Comparison of ENCODE assay signal across 9 cellular contexts in the genomic region with DNA sequence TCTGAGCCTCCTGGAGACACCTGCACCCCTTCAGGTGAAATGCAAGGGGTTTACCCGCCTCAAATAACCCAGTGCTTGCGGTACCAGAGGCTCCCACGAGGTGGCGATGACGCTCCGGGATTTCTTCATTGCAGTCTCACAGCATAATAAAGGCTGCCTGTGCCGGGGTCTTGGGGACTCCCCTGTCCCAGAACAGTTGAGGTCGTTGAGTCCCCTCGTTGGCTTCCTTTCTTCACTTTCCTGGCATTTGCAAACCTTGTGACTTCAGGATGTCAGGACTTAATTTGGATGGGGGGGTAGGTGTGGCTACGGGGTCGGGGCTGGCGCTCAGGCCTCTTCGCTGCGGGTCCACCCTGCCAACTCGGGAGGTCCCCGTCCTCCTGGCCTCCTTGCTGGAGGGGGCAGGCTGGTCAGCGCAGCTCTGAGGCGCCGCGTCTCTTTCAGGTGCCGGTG. TPM values are rescaled to one million over a fixed set of nuclear protein-coding genes. Genes with fewer than 3 reads are reported as not detected.
DNase-seq lines count a peak whose midpoint lies in the region; ATAC-seq lines count a peak whose summit lies in the region.
"Had no signal": no experiment of that assay in that cellular context is flagged by ENCODE, and none has a peak within 500 bp of the region (broad histone marks: within the 10 kb centered on the region; RNA-seq: fewer than 3 reads in every experiment).

No MANE protein-coding gene starts in this region.

- H2BK120ac ChIP-seq in trophoblast cell (ENCODE audit: insufficient read depth, low read length, poor library complexity): no peak overlapping the region

- no peaks in the 10 kb centered on the region for H3K9me3 ChIP-seq in CD8-positive, alpha-beta memory T cell (ENCODE audit: low read length)
- H3K9me3 ChIP-seq in trophoblast cell (ENCODE audit: insufficient read depth, low read depth, low read length): no peaks in the 10 kb centered on the region

- no peak overlapping the region for H3K9ac ChIP-seq in trophoblast cell (ENCODE audit: low read length)

- H4K91ac ChIP-seq in trophoblast cell (ENCODE audit: low read depth, low read length): no peak overlapping the region

- H2AFZ ChIP-seq in trophoblast cell (ENCODE audit: insufficient read depth, low read length, poor library complexity): no peak overlapping the region

- POLR2A ChIA-PET in CD8-positive, alpha-beta memory T cell (lab: Charles Lee): no interaction called here

- peaks cover 4 to 22% (median 7%) of the 10 kb centered on the region in 3 donors for H3K4me1 Mint-ChIP-seq in CD8-positive, alpha-beta memory T cell

- H3K4ac ChIP-seq in trophoblast cell (ENCODE audit: low read depth, low read length): no peak overlapping the region

- no peak overlapping the region for H2BK5ac ChIP-seq in trophoblast cell (ENCODE audit: low read depth, low read length, poor library complexity)

- no peak overlapping the region for H3K4me2 ChIP-seq in trophoblast cell (ENCODE audit: low read length)

- H3K27me3 Mint-ChIP-seq in CD8-positive, alpha-beta memory T cell: peaks cover 7 to 13% of the 10 kb centered on the region in 2 donors

- H4K8ac ChIP-seq in trophoblast cell (ENCODE audit: low read depth, low read length): no peak overlapping the region

- no peak overlapping the region for H4K12ac ChIP-seq in trophoblast cell (ENCODE audit: low read depth, low read length)

- WGBS in trophoblast cell (ENCODE audit: extremely low coverage, insufficient coverage, insufficient read length): no CpG with 5 or more reads among the region's 21 CpGs

- CTCF ChIA-PET in CD8-positive, alpha-beta memory T cell (lab: Charles Lee): interaction anchor here (0.6 to 7.2 kb wide), 18 partner anchors 7 to 161 kb away, joined by 3 to 266 read pairs (median 7); a partner anchor contains a TSS

- peak overlapping the region in 3 of 8 donors; percentile 17 to 83 (median 29) for H3K27ac Mint-ChIP-seq in CD8-positive, alpha-beta memory T cell

- no peak overlapping the region for H3K18ac ChIP-seq in trophoblast cell (ENCODE audit: low read length)

- H2AK5ac ChIP-seq in trophoblast cell (ENCODE audit: low read length): no peak overlapping the region

- no peaks in the 10 kb centered on the region for H3K79me2 ChIP-seq in trophoblast cell (ENCODE audit: control insufficient read depth, insufficient read depth, low read length, poor library complexity)

- H3K4me3 ChIP-seq in CD8-positive, alpha-beta memory T cell (ENCODE audit: low read length): no peak overlapping the region
- H3K4me3 ChIP-seq in trophoblast cell (ENCODE audit: low read depth, low read length): no peak overlapping the region

- H3K9me3 Mint-ChIP-seq in CD8-positive, alpha-beta memory T cell: no peaks in the 10 kb centered on the region

- DNase-seq in CD8-positive, alpha-beta memory T cell: peak; percentile 70 to 86 (median 77)
- DNase-seq in HuH-7 (ENCODE audit: low spot score) (peak; percentile 84), SK-MEL-5 (ENCODE audit: low read depth, low spot score) (peak; percentile 65), globus pallidus (ENCODE audit: low spot score) (peak; percentile 47), trophoblast cell (peak; percentile 52 to 86), ureter (ENCODE audit: low spot score) (peak; percentile 67)
- DNase-seq in activated gamma-delta T cell treated with anti-CD3 and anti-CD28 coated beads, Interleukin-2, amount 50 U/mL, for 16 hours (ENCODE audit: low read depth): peak; percentile 75

- no peaks in the 10 kb centered on the region for H3K36me3 Mint-ChIP-seq in CD8-positive, alpha-beta memory T cell

- no peaks in the 10 kb centered on the region for H3K79me1 ChIP-seq in trophoblast cell (ENCODE audit: low read length)

- no peak overlapping the region for H3K27ac ChIP-seq in CD8-positive, alpha-beta memory T cell (ENCODE audit: low read depth, low read length)
- H3K27ac ChIP-seq in trophoblast cell (ENCODE audit: low read depth, low read length): no peak overlapping the region

- in situ Hi-C loops in SK-MEL-5 (cut with HindIII; ENCODE audit: low pct_unique_long_range_greater_than_20kb, low sequenced_read_pairs): no loop called here

- H3K4me3 Mint-ChIP-seq in CD8-positive, alpha-beta memory T cell: peak overlapping the region in 4 of 7 donors; percentile 38 to 78 (median 46)

- H2BK12ac ChIP-seq in trophoblast cell (ENCODE audit: low read length): no peak overlapping the region

- no peak for ATAC-seq in HG02678 (IDR thresholded peaks at IDR 0.05; ENCODE audit: unreplicated experiment)

- peaks cover 23% of the 10 kb centered on the region for H3K27me3 ChIP-seq in CD8-positive, alpha-beta memory T cell (ENCODE audit: insufficient read depth, low read length, poor library complexity, severe bottlenecking)
- no peaks in the 10 kb centered on the region for H3K27me3 ChIP-seq in trophoblast cell (ENCODE audit: insufficient read depth, low read length)

- H3K14ac ChIP-seq in trophoblast cell (ENCODE audit: low read length): no peak overlapping the region

- H3K36me3 ChIP-seq in CD8-positive, alpha-beta memory T cell (ENCODE audit: insufficient read depth, low read length): no peaks in the 10 kb centered on the region
- peaks cover 4 to 5% of the 10 kb centered on the region in 2 experiments for H3K36me3 ChIP-seq in trophoblast cell (ENCODE audit: control insufficient read depth in 1 of 2, insufficient read depth in 2 of 2, low read length in 2 of 2)

- H3K23ac ChIP-seq in trophoblast cell (ENCODE audit: low read length): no peak overlapping the region

- peaks cover 21% of the 10 kb centered on the region for H3K4me1 ChIP-seq in CD8-positive, alpha-beta memory T cell (ENCODE audit: insufficient read depth, low read length)
- peaks cover 0 to 4% of the 10 kb centered on the region in 2 experiments for H3K4me1 ChIP-seq in trophoblast cell (ENCODE audit: control insufficient read depth in 1 of 2, insufficient read depth in 2 of 2, low read length in 2 of 2)

RNA-seq across cellular contexts. Expression of a gene that starts 1.3 kb away (rescaled TPM):
- not detected for total RNA-seq in CD8-positive, alpha-beta memory T cell
- not detected for polyA plus RNA-seq in CD8-positive, alpha-beta memory T cell
- total RNA-seq in SK-MEL-5 (2014; rRNA removed; shearing (Covaris generic)): not detected in 2 replicates
- not detected in 2 replicates for polyA plus RNA-seq in SK-MEL-5 (2015; cell fraction: cytosol; rRNA removed)
- not detected in 2 replicates for polyA plus RNA-seq in SK-MEL-5 (2015; cell fraction: nucleus; rRNA removed)
- not detected in 2 replicates for polyA plus RNA-seq in trophoblast cell (2013)
- not detected for total RNA-seq in ureter
- total RNA-seq: T-helper 2 cell treated with Interferon-gamma antibody and Interleukin-4, amounts not matched to agents 100 ng/mL and 5 ng/mL, for 36 hours had no signal

RNA-seq across cellular contexts. Expression of a gene that starts 12.4 kb away (rescaled TPM):
- not detected for total RNA-seq in CD8-positive, alpha-beta memory T cell
- polyA plus RNA-seq in CD8-positive, alpha-beta memory T cell: not detected
- 0.13 and 0.42 TPM in 2 replicates for total RNA-seq in SK-MEL-5 (2014; rRNA removed; shearing (Covaris generic))
- polyA plus RNA-seq in SK-MEL-5 (2015; cell fraction: cytosol; rRNA removed): not detected in 2 replicates
- 0.22 TPM in 1 of 2 replicates, not detected in the other for polyA plus RNA-seq in SK-MEL-5 (2015; cell fraction: nucleus; rRNA removed)
- 85.8 and 92.3 TPM in 2 replicates for polyA plus RNA-seq in trophoblast cell (2013)
- 0.34 TPM for total RNA-seq in ureter
- total RNA-seq: T-helper 2 cell treated with Interferon-gamma antibody and Interleukin-4, amounts not matched to agents 100 ng/mL and 5 ng/mL, for 36 hours had no signal

RNA-seq across cellular contexts. Expression of a gene that starts 37.6 kb away (rescaled TPM):
- not detected for total RNA-seq in CD8-positive, alpha-beta memory T cell
- polyA plus RNA-seq in CD8-positive, alpha-beta memory T cell: not detected
- total RNA-seq in SK-MEL-5 (2014; rRNA removed; shearing (Covaris generic)): 1.5 and 2.5 TPM in 2 replicates
- polyA plus RNA-seq in SK-MEL-5 (2015; cell fraction: cytosol; rRNA removed): 6.1 and 8.6 TPM in 2 replicates
- polyA plus RNA-seq in SK-MEL-5 (2015; cell fraction: nucleus; rRNA removed): 1.8 and 3.1 TPM in 2 replicates
- polyA plus RNA-seq in trophoblast cell (2013): 16.3 and 18.1 TPM in 2 replicates
- 132 TPM for total RNA-seq in ureter

RNA-seq across cellular contexts. Expression of a gene that starts 43.3 kb away (rescaled TPM):
- 100 to 1,000 TPM; 259 to 265 TPM for total RNA-seq in CD8-positive, alpha-beta memory T cell
- 665 TPM for polyA plus RNA-seq in CD8-positive, alpha-beta memory T cell
- 73.8 and 77.3 TPM in 2 replicates for total RNA-seq in SK-MEL-5 (2014; rRNA removed; shearing (Covaris generic))
- 114 and 150 TPM in 2 replicates for polyA plus RNA-seq in SK-MEL-5 (2015; cell fraction: cytosol; rRNA removed)
- 34.3 and 42.2 TPM in 2 replicates for polyA plus RNA-seq in SK-MEL-5 (2015; cell fraction: nucleus; rRNA removed)
- 191 and 192 TPM in 2 replicates for polyA plus RNA-seq in trophoblast cell (2013)
- total RNA-seq in ureter: 222 TPM

Comparison
In these comparisons a context has a peak if more than half of its experiments do, and no peak if none do; other contexts are left out.
1. RNA of a gene that starts 37.6 kb away (total RNA-seq): 132 TPM in ureter (single experiment); 1.5 to 2.5 TPM in SK-MEL-5 and not detected in CD8-positive, alpha-beta memory T cell; every median in the first group is over 10 times any median in the second.
2. Peak in every context shown above with its lines, with median percentiles within 50 percentile points of each other: DNase-seq.